ENCODE assay signal across 18 cellular contexts in genomic region chr15:78104566-78105500, GRCh38. TPM values are rescaled to one million over a fixed set of nuclear protein-coding genes. Genes with fewer than 3 reads are reported as not detected.
DNase-seq lines count a peak whose midpoint lies in the region; ATAC-seq and TF ChIP-seq lines count a peak whose summit lies in the region.
"Had no signal": no experiment of that assay in that cellular context is flagged by ENCODE, and none has a peak within 500 bp of the region (broad histone marks: within the 10 kb centered on the region; RNA-seq: fewer than 3 reads in every experiment).

No MANE protein-coding gene starts in this region.

- H3K27ac Mint-ChIP-seq in activated naive CD4-positive, alpha-beta T cell treated with anti-CD3 and anti-CD28 coated beads for 36 hours, result peak overlapping the region; percentile 28
- H3K27ac Mint-ChIP-seq in T-helper 17 cell (peak overlapping the region; percentile 94), immature natural killer cell (peak overlapping the region in 5 of 6 donors; percentile 6 to 73 (median 54))
- H3K27ac Mint-ChIP-seq: HFFc6 had no signal

- TF ChIP-seq POLR2A in transverse colon (IDR thresholded peaks at IDR 0.05), result no peak

- H3K27me3 Mint-ChIP-seq in activated naive CD4-positive, alpha-beta T cell treated with anti-CD3 and anti-CD28 coated beads for 36 hours (ENCODE audit: low read depth), result no peaks in the 10 kb centered on the region
- H3K27me3 Mint-ChIP-seq in T-helper 17 cell, result no peaks in the 10 kb centered on the region
- H3K27me3 Mint-ChIP-seq in immature natural killer cell (ENCODE audit: low read depth in 3 of 3), result peaks cover 5 to 10% (median 6%) of the 10 kb centered on the region in 3 donors

- TF ChIP-seq EP300 in transverse colon (IDR thresholded peaks at IDR 0.05; ENCODE audit: low read depth), result no peak

- H3K9me3 ChIP-seq in T-helper 17 cell (ENCODE audit: control insufficient read depth, low read length, poor library complexity, severe bottlenecking), result no peaks in the 10 kb centered on the region
- H3K9me3 ChIP-seq in transverse colon, result no peaks in the 10 kb centered on the region
- H3K9me3 ChIP-seq: left ventricle myocardium inferior, prostate gland, stomach, vagina had no signal

- H3K4me1 ChIP-seq in transverse colon, result peaks cover 0 to 16% (median 3%) of the 10 kb centered on the region in 4 donors
- H3K4me1 ChIP-seq: left ventricle myocardium inferior, prostate gland, vagina had no signal

- H3K4me3 ChIP-seq in transverse colon, result no peak overlapping the region
- H3K4me3 ChIP-seq: left ventricle myocardium inferior, prostate gland, stomach, vagina had no signal

- in situ Hi-C loops in transverse colon (cut with MboI; ENCODE audit: low pct_ligation_motif_present in 1 of 4, low pct_unique_long_range_greater_than_20kb in 1 of 4, low sequenced_read_pairs in 3 of 4), result loop anchor here (5.0 to 25.0 kb wide), 5 partner anchors 100 to 143 kb away; partner anchors contain the start of gene ACSBG1 (in 1 of the 4)

- no peaks in the 10 kb centered on the region for H3K27me3 ChIP-seq in transverse colon
- H3K27me3 ChIP-seq: stomach, vagina had no signal

- intact Hi-C loops in activated naive CD4-positive, alpha-beta T cell treated with anti-CD3 and anti-CD28 coated beads for 36 hours (cut with micrococcal nuclease), result loop anchor here (1.0 to 5.0 kb wide), 2 partner anchors 105 to 193 kb away; no protein-coding TSS in a partner anchor
- intact Hi-C loops in transverse colon (cut with DNase I; ENCODE audit: low total_unique reads), result loop anchor here (5.0 kb wide), 2 partner anchors 103 to 138 kb away; no protein-coding TSS in a partner anchor

- no peak overlapping the region for H3K4me3 Mint-ChIP-seq in activated naive CD4-positive, alpha-beta T cell treated with anti-CD3 and anti-CD28 coated beads for 36 hours
- H3K4me3 Mint-ChIP-seq in T-helper 17 cell, result peak overlapping the region; percentile 72
- H3K4me3 Mint-ChIP-seq in immature natural killer cell, result peak overlapping the region; percentile 50 to 79 (median 67)
- H3K4me3 Mint-ChIP-seq: HFFc6 had no signal

- H3K36me3 ChIP-seq in transverse colon, result no peaks in the 10 kb centered on the region
- H3K36me3 ChIP-seq: left ventricle myocardium inferior, prostate gland, stomach, vagina had no signal

- H3K27ac ChIP-seq in transverse colon, result no peak overlapping the region
- H3K27ac ChIP-seq: left ventricle myocardium inferior, prostate gland, vagina had no signal

- ATAC-seq in T-helper 17 cell, result no peak

- no peaks in the 10 kb centered on the region for H3K36me3 Mint-ChIP-seq in activated naive CD4-positive, alpha-beta T cell treated with anti-CD3 and anti-CD28 coated beads for 36 hours (ENCODE audit: low read depth)
- H3K36me3 Mint-ChIP-seq in T-helper 17 cell (ENCODE audit: low read depth) (no peaks in the 10 kb centered on the region), immature natural killer cell (no peaks in the 10 kb centered on the region)

- TF ChIP-seq CTCF in transverse colon (IDR thresholded peaks at IDR 0.05), result no peak

- no peaks in the 10 kb centered on the region for H3K9me3 Mint-ChIP-seq in activated naive CD4-positive, alpha-beta T cell treated with anti-CD3 and anti-CD28 coated beads for 36 hours
- no peaks in the 10 kb centered on the region for H3K9me3 Mint-ChIP-seq in immature natural killer cell
- H3K9me3 Mint-ChIP-seq: HFFc6 had no signal

- DNase-seq in activated naive CD4-positive, alpha-beta T cell treated with anti-CD3 and anti-CD28 coated beads for 36 hours, result no peak
- DNase-seq in activated naive CD4-positive, alpha-beta T cell treated with Interleukin-2 at 50 U/mL for 16 hours, result no peak
- no peak for DNase-seq in T-helper 17 cell
- DNase-seq in immature natural killer cell, result no peak
- peak; percentile 12 for DNase-seq in transverse colon
- DNase-seq in middle frontal gyrus (ENCODE audit: extremely low spot score, low spot score), result no peak
- DNase-seq in occipital lobe (lab: John Stamatoyannopoulos, UW), result no peak
- no peak for DNase-seq in stimulated activated CD8-positive, alpha-beta memory T cell treated with anti-CD3 and anti-CD28 coated beads, Interleukin-4, amount 100 ng/mL, for 48 hours
- DNase-seq: cerebellar nuclear complex, HFFc6, IMR-90, left ventricle myocardium inferior, NCI-H2171 treated with DMSO at 0.1 percent for 48 hours, SHP77 treated with DMSO at 0.1 percent for 48 hours, stomach had no signal

- peaks cover 30% of the 10 kb centered on the region for H3K4me1 Mint-ChIP-seq in activated naive CD4-positive, alpha-beta T cell treated with anti-CD3 and anti-CD28 coated beads for 36 hours (ENCODE audit: low read depth)
- H3K4me1 Mint-ChIP-seq in T-helper 17 cell, result peaks cover 41% of the 10 kb centered on the region
- peaks cover 50 to 57% of the 10 kb centered on the region in 2 donors for H3K4me1 Mint-ChIP-seq in immature natural killer cell

- WGBS in transverse colon (ENCODE audit: low coverage in 1 of 2), 2 donors, result 80% methylated on average over 13 of the region's 13 CpGs; no CpG with 5 or more reads in 1 of the 2 donors

- CTCF ChIA-PET in activated naive CD4-positive, alpha-beta T cell treated with anti-CD3 and anti-CD28 coated beads for 36 hours (lab: Charles Lee), result interaction anchor here (0.8 to 9.8 kb wide), 6 partner anchors 71 to 146 kb away, joined by 3 to 115 read pairs (median 4); no protein-coding TSS in a partner anchor

RNA-seq across cellular contexts. Expression of gene SH2D7, which starts 12.5 kb away (rescaled TPM):
- total RNA-seq in activated naive CD4-positive, alpha-beta T cell treated with anti-CD3 and anti-CD28 coated beads for 36 hours, result not detected
- total RNA-seq in T-helper 17 cell (not detected), transverse colon (1 to 10 TPM in 3 of 4 donors, not detected in 1; 6.0 to 9.7 (median 9.3) TPM), occipital lobe (not detected)
- not detected for polyA plus RNA-seq in immature natural killer cell
- total RNA-seq: fibroblast of villous mesenchyme, HFFc6, IMR-90, left ventricle myocardium inferior, vagina had no signal
- polyA plus RNA-seq: IMR-90, stomach had no signal

RNA-seq across cellular contexts. Expression of gene CIB2, which starts 26.4 kb away (rescaled TPM):
- 1 to 10 TPM; 1.9 to 2.1 TPM for total RNA-seq in activated naive CD4-positive, alpha-beta T cell treated with anti-CD3 and anti-CD28 coated beads for 36 hours
- total RNA-seq in T-helper 17 cell (under 1 TPM; 0.63 to 0.65 TPM), transverse colon (10 to 100 TPM in 2 of 4 donors, 1 to 10 TPM in 2; 8.4 to 19.5 (median 9.5) TPM), occipital lobe (18.4 TPM)
- polyA plus RNA-seq in immature natural killer cell, result 1 to 10 TPM in 2 of 3 donors, not detected in 1; 1.8 to 2.8 TPM

RNA-seq across cellular contexts. Expression of gene TBC1D2B, which starts 27.3 kb away (rescaled TPM):
- total RNA-seq in activated naive CD4-positive, alpha-beta T cell treated with anti-CD3 and anti-CD28 coated beads for 36 hours, result 10 to 100 TPM; 57.1 to 60.3 TPM
- total RNA-seq in T-helper 17 cell, result 100 to 1,000 TPM in 1 of 2 donors, 10 to 100 TPM in 1; 91.0 to 130 TPM
- 10 to 100 TPM in 1 of 3 donors, 1 to 10 TPM in 2; 3.5 to 10.2 (median 7.8) TPM for polyA plus RNA-seq in immature natural killer cell
- total RNA-seq in transverse colon, result 10 to 100 TPM; 40.4 to 62.6 (median 53.8) TPM
- 12.3 TPM for total RNA-seq in occipital lobe

RNA-seq across cellular contexts. Expression of gene IDH3A, which starts 44.3 kb away (rescaled TPM):
- 100 to 1,000 TPM; 117 to 123 TPM for total RNA-seq in activated naive CD4-positive, alpha-beta T cell treated with anti-CD3 and anti-CD28 coated beads for 36 hours
- total RNA-seq in T-helper 17 cell, result 10 to 100 TPM; 37.8 to 51.2 TPM
- 10 to 100 TPM; 39.6 to 59.7 (median 41.4) TPM for polyA plus RNA-seq in immature natural killer cell
- total RNA-seq in transverse colon, result 100 to 1,000 TPM; 149 to 369 (median 166) TPM
- total RNA-seq in occipital lobe, result 41.6 TPM

Comparison
In these comparisons a context has a peak if more than half of its experiments do, and no peak if none do; other contexts are left out.
1. H3K27ac Mint-ChIP-seq: peak in every context shown above with its lines; median percentile 94 in T-helper 17 cell; 54 in immature natural killer cell; 28 in activated naive CD4-positive, alpha-beta T cell treated with anti-CD3 and anti-CD28 coated beads for 36 hours.